Comparison of ENCODE assay signal across 16 cellular contexts in genomic region chr2:28871620-28872019, GRCh38. TPM values are rescaled to one million over a fixed set of nuclear protein-coding genes. Genes with fewer than 3 reads are reported as not detected.
DNase-seq lines count a peak whose midpoint lies in the region; ATAC-seq, FAIRE-seq and TF ChIP-seq lines count a peak whose summit lies in the region.
"Had no signal": no experiment of that assay in that cellular context is flagged by ENCODE, and none has a peak within 500 bp of the region (broad histone marks: within the 10 kb centered on the region; RNA-seq: fewer than 3 reads in every experiment).

No MANE protein-coding gene starts in this region.

- TF ChIP-seq RAD21 in HepG2 (CRISPR knock-in tag; IDR thresholded peaks at IDR 0.05) (no peak), K562 (CRISPR knock-in tag; conservative IDR thresholded peaks at IDR 0.05 in 1 of 2, IDR thresholded peaks at IDR 0.05 in 1 of 2) (no peak)

- TF ChIP-seq POLR2A in HepG2 (IDR thresholded peaks at IDR 0.05; ENCODE audit: insufficient read depth in 1 of 2, low read depth in 2 of 2, low read length in 2 of 2) (no peak), right lobe of liver (IDR thresholded peaks at IDR 0.05) (no peak), K562 (conservative IDR thresholded peaks at IDR 0.05) (no peak)

- H3K36me3 ChIP-seq in HepG2 (replicated peaks in 1 of 2; ENCODE audit: control insufficient read depth in 1 of 2, insufficient read depth in 2 of 2, low read length in 2 of 2) (peaks cover 0 to 9% of the 10 kb centered on the region in 2 experiments; a peak in 1 of 5 replicates), right lobe of liver (no peaks in the 10 kb centered on the region), K562 (ENCODE audit: control insufficient read depth, insufficient read depth, low read length) (peaks cover 6% of the 10 kb centered on the region; the same call in 2 of the 3 replicates)

- H3K27ac ChIP-seq in HepG2 (ENCODE audit: extremely low read length, insufficient read depth, low read length), result peak overlapping the region; percentile 73
- no peak overlapping the region for H3K27ac ChIP-seq in right lobe of liver
- no peak overlapping the region for H3K27ac ChIP-seq in K562 (ENCODE audit: extremely low read depth, low read depth, low read length)

- H3K79me2 ChIP-seq in HepG2 (ENCODE audit: insufficient read depth, low read length) (peaks cover 32% of the 10 kb centered on the region), K562 (ENCODE audit: control insufficient read depth, insufficient read depth, low read length) (peaks cover 41% of the 10 kb centered on the region)

- H3K4me1 Mint-ChIP-seq in type B pancreatic cell (ENCODE audit: unreplicated experiment), result peaks cover 22% of the 10 kb centered on the region

- BruUV-seq in HepG2 (replicated peaks; lab: Mats Ljungman, UMichigan) (no TSS peak), K562 (replicated peaks; lab: Mats Ljungman, UMichigan) (no TSS peak)

- H3K9me1 ChIP-seq in K562 (ENCODE audit: control insufficient read depth, insufficient read depth, low read length), result no peaks in the 10 kb centered on the region

- peaks cover 52% of the 10 kb centered on the region for H3K4me1 ChIP-seq in HepG2 (ENCODE audit: insufficient read depth, low read length)
- peaks cover 0 to 23% (median 9%) of the 10 kb centered on the region in 4 donors for H3K4me1 ChIP-seq in right lobe of liver
- H3K4me1 ChIP-seq in K562 (replicated peaks in 1 of 2; ENCODE audit: control insufficient read depth in 2 of 2, insufficient read depth in 2 of 2, low read length in 2 of 2), result peaks cover 4 to 12% of the 10 kb centered on the region in 2 experiments; a peak in 4 of 5 replicates

- H3K27me3 ChIP-seq in HepG2 (ENCODE audit: control insufficient read depth in 1 of 2, insufficient read depth in 2 of 2, low read length in 2 of 2), result no peaks in the 10 kb centered on the region; a peak in 1 of 5 replicates
- no peaks in the 10 kb centered on the region for H3K27me3 ChIP-seq in right lobe of liver
- H3K27me3 ChIP-seq in K562 (ENCODE audit: control insufficient read depth in 2 of 2, insufficient read depth in 2 of 2, low read length in 2 of 2), result no peaks in the 10 kb centered on the region; a peak in 1 of 5 replicates
- H3K27me3 ChIP-seq: BLaER1 had no signal

- no peaks in the 10 kb centered on the region for H3K36me3 Mint-ChIP-seq in type B pancreatic cell

- H4K20me1 ChIP-seq in HepG2 (ENCODE audit: insufficient read depth, low read length), result no peaks in the 10 kb centered on the region
- H4K20me1 ChIP-seq in K562 (replicated peaks; ENCODE audit: control insufficient read depth, insufficient read depth, low read length), result no peaks in the 10 kb centered on the region

- no peak overlapping the region for H3K27ac Mint-ChIP-seq in type B pancreatic cell

- H3K4me3 Mint-ChIP-seq in type B pancreatic cell, result peak overlapping the region; percentile 97

- H3K4me2 ChIP-seq in HepG2 (ENCODE audit: low read depth, low read length) (peak overlapping the region; percentile 81), K562 (ENCODE audit: insufficient read depth, low read length) (no peak overlapping the region)

- intact Hi-C loops in HepG2 (cut with micrococcal nuclease; ENCODE audit: unreplicated experiment), result no loop called here
- intact Hi-C loops in right lobe of liver (cut with DNase I), result no loop called here
- intact Hi-C loops in K562 (cut with micrococcal nuclease), result loop anchor here (2.0 kb wide), 1 partner anchor 23 kb away; the partner anchor contains the start of gene WDR43

- H3K9me3 Mint-ChIP-seq in type B pancreatic cell, result no peaks in the 10 kb centered on the region

- FAIRE-seq in HepG2 (lab: Jason Lieb, UNC) (peak; percentile 43), K562 (lab: Jason Lieb, UNC) (no peak)
- FAIRE-seq: RCC 7860 had no signal

- H3K9ac ChIP-seq in HepG2 (ENCODE audit: insufficient read depth, low read depth, low read length), result no peak overlapping the region
- no peak overlapping the region for H3K9ac ChIP-seq in K562 (ENCODE audit: insufficient read depth in 1 of 2, low read depth in 2 of 2, low read length in 2 of 2)

- ATAC-seq in HepG2 (peak; percentile 40), right lobe of liver (no peak), K562 (no peak), HG03139 (IDR thresholded peaks at IDR 0.05; ENCODE audit: unreplicated experiment) (no peak)

- no peak for TF ChIP-seq EP300 in HepG2 (IDR thresholded peaks at IDR 0.05; ENCODE audit: low read depth in 2 of 2, low read length in 2 of 2)
- no peak for TF ChIP-seq EP300 in HepG2 (CRISPR knock-in tag; IDR thresholded peaks at IDR 0.05; ENCODE audit: borderline replicate concordance)
- TF ChIP-seq EP300 in K562 (IDR thresholded peaks at IDR 0.05; ENCODE audit: low read length), result no peak

- peaks cover 21% of the 10 kb centered on the region for H3K27me3 Mint-ChIP-seq in type B pancreatic cell

- 0 out of 6 replicates have a peak overlapping the region, but pooled peaks of 1 of the 3 experiments have one; percentile 14 for H3K4me3 ChIP-seq in HepG2 (replicated peaks in 1 of 3; ENCODE audit: insufficient read depth in 1 of 3, low read depth in 2 of 3, low read length in 3 of 3)
- H3K4me3 ChIP-seq in right lobe of liver, result no peak overlapping the region
- H3K4me3 ChIP-seq in K562, result no peak overlapping the region

- 23% methylated on average over 3 of the region's 3 CpGs for WGBS in HepG2 (ENCODE audit: low lambda C conversion rate)
- WGBS in right lobe of liver (ENCODE audit: insufficient coverage, low coverage, low lambda C conversion rate, missing lambda C conversion rate), result 45% methylated on average over 3 of the region's 3 CpGs
- 56% methylated on average over 2 of the region's 3 CpGs for WGBS in K562 (ENCODE audit: insufficient coverage, low coverage, missing lambda C conversion rate)

- H2AFZ ChIP-seq in HepG2 (ENCODE audit: low read length), result peak overlapping the region; percentile 20
- H2AFZ ChIP-seq in K562 (ENCODE audit: low read depth, low read length), result peak overlapping the region; percentile 98; the same call in 1 of the 2 replicates

- TF ChIP-seq CTCF in HepG2 (CRISPR knock-in tag; IDR thresholded peaks at IDR 0.05) (no peak), right lobe of liver (IDR thresholded peaks at IDR 0.05) (no peak), K562 (IDR thresholded peaks at IDR 0.05 in 2 of 3, conservative IDR thresholded peaks at IDR 0.05 in 1 of 3; ENCODE audit: insufficient read depth in 2 of 3, low read depth in 1 of 3, low read length in 3 of 3) (no peak), type B pancreatic cell (conservative IDR thresholded peaks at IDR 0.05) (no peak)

- H3K9me3 ChIP-seq in HepG2 (ENCODE audit: low read length) (no peaks in the 10 kb centered on the region), right lobe of liver (no peaks in the 10 kb centered on the region), K562 (replicated peaks; ENCODE audit: control insufficient read depth, insufficient read depth, low read depth, low read length) (no peaks in the 10 kb centered on the region)
- H3K9me3 ChIP-seq: BLaER1 had no signal

- in situ Hi-C loops in HepG2 (cut with HindIII; ENCODE audit: extremely low pct_ligation_motif_present, low pct_unique_long_range_greater_than_20kb) (no loop called here), K562 (cut with MboI) (no loop called here)

- DNase-seq in DMS53 (lab: John Stamatoyannopoulos, UW) (peak; percentile 10), DMS53 treated with DMSO at 0.1 percent for 48 hours (lab: John Stamatoyannopoulos, UW; ENCODE audit: unreplicated experiment) (no peak), HepG2 (ENCODE audit: low spot score) (peak; percentile 58), right lobe of liver (no peak), K562 (ENCODE audit: extremely low read depth in 1 of 4, low spot score in 3 of 4) (no peak), type B pancreatic cell (ENCODE audit: extremely low spot score, unreplicated experiment) (no peak), NCI-H748 (lab: John Stamatoyannopoulos, UW; ENCODE audit: unreplicated experiment) (no peak)
- DNase-seq: COR-L47, GDM1, NCI-H187 treated with DMSO at 0.1 percent for 48 hours, NCI-H446, NCI-H748 treated with DMSO at 0.1 percent for 48 hours, SHP77 had no signal

- POLR2A ChIA-PET in HepG2 (lab: Yijun Ruan, JAX), result interaction anchor here (0.6 kb wide), 1 partner anchor 23 kb away, joined by 3 read pairs; the partner anchor contains the start of gene WDR43
- POLR2A ChIA-PET in K562 (lab: Yijun Ruan, JAX), result interaction anchor here (1.7 kb wide), 1 partner anchor 7 kb away, joined by 8 read pairs; no protein-coding TSS in a partner anchor

- CTCF ChIA-PET in HepG2 (lab: Yijun Ruan, JAX; ENCODE audit: low intra/inter-chr PET ratio, low total read pairs), result no interaction called here
- CTCF ChIA-PET in K562 (lab: Yijun Ruan, JAX; ENCODE audit: low intra/inter-chr PET ratio), result no interaction called here

RNA-seq across cellular contexts. Expression of gene TRMT61B, which starts 1.5 kb away (rescaled TPM):
- total RNA-seq in HepG2 (2016; rRNA removed; fragmentation: Illumina TruSeq; extraction: Trizol) (23.5 and 29.7 TPM in 2 replicates), right lobe of liver (1 to 10 TPM; 6.4 to 9.5 (median 7.6) TPM), K562 (2014; rRNA removed) (13.7 and 19.2 TPM in 2 replicates), K562 (2014; rRNA removed; fragmentation: Illumina TruSeq; extraction: Trizol) (27.1 and 28.9 TPM in 2 replicates), K562 (2015; rRNA removed; fragmentation: Illumina TruSeq; extraction: Trizol) (22.3 and 22.9 TPM in 2 replicates), K562 (2021) (17.4 and 20.0 TPM in 2 replicates), type B pancreatic cell (ENCODE audit: low replicate concordance) (16.6 and 20.7 TPM in 2 replicates)
- 14.6 and 25.8 TPM in 2 replicates for total RNA-seq in HepG2 (2016; cell fraction: cytosol; rRNA removed; fragmentation: Illumina TruSeq; extraction: Trizol; ENCODE audit: low read depth)
- total RNA-seq in HepG2 (2016; cell fraction: insoluble cytoplasmic fraction; rRNA removed; fragmentation: Illumina TruSeq; extraction: Trizol), result 19.8 and 37.3 TPM in 2 replicates
- total RNA-seq in HepG2 (2016; cell fraction: membrane; rRNA removed; fragmentation: Illumina TruSeq; extraction: Trizol), result 11.6 and 17.0 TPM in 2 replicates
- total RNA-seq in HepG2 (2016; cell fraction: nucleus; rRNA removed; fragmentation: Illumina TruSeq; extraction: Trizol), result 18.5 and 19.2 TPM in 2 replicates
- polyA plus RNA-seq in HepG2 (2011; rRNA removed) (15.3 and 19.7 TPM in 2 replicates), K562 (2011; rRNA removed) (22.8 and 28.3 TPM in 2 replicates), K562 (2014; fragmentation: Illumina TruSeq; extraction: Trizol) (18.8 and 19.5 TPM in 2 replicates), K562 (2014; fragmentation: Nextera tagmentation; extraction: Ambion mirVana) (10 to 100 TPM; 16.7 to 26.8 TPM), K562 (2014; rRNA removed) (13.2 and 21.4 TPM in 2 replicates)
- polyA plus RNA-seq in HepG2 (2011; cell fraction: cytosol; rRNA removed), result 8.7 and 11.6 TPM in 2 replicates
- 13.3 and 14.3 TPM in 2 replicates for polyA plus RNA-seq in HepG2 (2011; cell fraction: nucleus; rRNA removed)
- polyA plus RNA-seq in HepG2 (2012), result 18.4 and 19.0 TPM in 2 replicates
- 3.4 and 3.7 TPM in 2 replicates for polyA plus RNA-seq in HepG2 (2016; cell fraction: cytosol; fragmentation: Illumina TruSeq; extraction: Trizol; ENCODE audit: low read depth)
- polyA plus RNA-seq in HepG2 (2016; cell fraction: insoluble cytoplasmic fraction; fragmentation: Illumina TruSeq; extraction: Trizol; ENCODE audit: low read depth), result 36.4 and 36.6 TPM in 2 replicates
- polyA plus RNA-seq in HepG2 (2016; cell fraction: membrane; fragmentation: Illumina TruSeq; extraction: Trizol; ENCODE audit: low read depth), result 7.8 and 8.1 TPM in 2 replicates
- 38.0 and 40.7 TPM in 2 replicates for polyA plus RNA-seq in HepG2 (2016; cell fraction: nucleus; fragmentation: Illumina TruSeq; extraction: Trizol; ENCODE audit: insufficient read depth, low read depth)
- polyA minus RNA-seq in HepG2 (2011; rRNA and poly(A)+ RNA removed; ENCODE audit: low replicate concordance), result 8.9 and 10.3 TPM in 2 replicates
- polyA minus RNA-seq in HepG2 (2011; cell fraction: cytosol; rRNA and poly(A)+ RNA removed), result 8.7 and 13.5 TPM in 2 replicates
- polyA minus RNA-seq in HepG2 (2011; cell fraction: nucleus; rRNA and poly(A)+ RNA removed), result 20.9 and 25.7 TPM in 2 replicates
- total RNA-seq in K562 (2011; cell fraction: chromatin; rRNA removed; ENCODE audit: low replicate concordance), result 18.5 and 29.3 TPM in 2 replicates
- total RNA-seq in K562 (2011; cell fraction: nucleolus; rRNA removed), result 13.6 and 14.7 TPM in 2 replicates
- total RNA-seq in K562 (2011; cell fraction: nucleoplasm; rRNA removed), result 16.7 and 19.5 TPM in 2 replicates
- 6.7 and 8.6 TPM in 2 replicates for polyA plus RNA-seq in K562 (2011; cell fraction: cytosol; rRNA removed)
- polyA plus RNA-seq in K562 (2011; cell fraction: nucleus; rRNA removed), result 10.1 and 13.5 TPM in 2 replicates
- polyA plus RNA-seq in K562 (2012), result 16.7 and 18.3 TPM in 2 replicates
- polyA minus RNA-seq in K562 (2011; rRNA and poly(A)+ RNA removed), result 11.7 and 13.1 TPM in 2 replicates
- polyA minus RNA-seq in K562 (2011; cell fraction: cytosol; rRNA and poly(A)+ RNA removed), result 5.9 and 7.9 TPM in 2 replicates
- polyA minus RNA-seq in K562 (2011; cell fraction: nucleus; rRNA and poly(A)+ RNA removed), result 10.2 and 13.2 TPM in 2 replicates

RNA-seq across cellular contexts. Expression of gene WDR43, which starts 22.8 kb away (rescaled TPM):
- total RNA-seq in HepG2 (2016; rRNA removed; fragmentation: Illumina TruSeq; extraction: Trizol) (167 and 253 TPM in 2 replicates), right lobe of liver (10 to 100 TPM; 17.9 to 23.8 (median 22.5) TPM), K562 (2014; rRNA removed) (105 and 106 TPM in 2 replicates), K562 (2014; rRNA removed; fragmentation: Illumina TruSeq; extraction: Trizol) (134 and 161 TPM in 2 replicates), K562 (2015; rRNA removed; fragmentation: Illumina TruSeq; extraction: Trizol) (144 and 149 TPM in 2 replicates), K562 (2021) (105 and 107 TPM in 2 replicates), type B pancreatic cell (ENCODE audit: low replicate concordance) (57.0 and 66.9 TPM in 2 replicates)
- 59.9 and 79.6 TPM in 2 replicates for total RNA-seq in HepG2 (2016; cell fraction: cytosol; rRNA removed; fragmentation: Illumina TruSeq; extraction: Trizol; ENCODE audit: low read depth)
- 172 and 225 TPM in 2 replicates for total RNA-seq in HepG2 (2016; cell fraction: insoluble cytoplasmic fraction; rRNA removed; fragmentation: Illumina TruSeq; extraction: Trizol)
- 56.9 and 74.1 TPM in 2 replicates for total RNA-seq in HepG2 (2016; cell fraction: membrane; rRNA removed; fragmentation: Illumina TruSeq; extraction: Trizol)
- total RNA-seq in HepG2 (2016; cell fraction: nucleus; rRNA removed; fragmentation: Illumina TruSeq; extraction: Trizol), result 121 and 138 TPM in 2 replicates
- polyA plus RNA-seq in HepG2 (2011; rRNA removed) (88.9 and 121 TPM in 2 replicates), K562 (2011; rRNA removed) (147 and 197 TPM in 2 replicates), K562 (2014; fragmentation: Illumina TruSeq; extraction: Trizol) (77.9 and 83.1 TPM in 2 replicates), K562 (2014; fragmentation: Nextera tagmentation; extraction: Ambion mirVana) (10 to 100 TPM; 34.6 to 39.2 TPM), K562 (2014; rRNA removed) (53.6 and 58.3 TPM in 2 replicates)
- 39.8 and 64.9 TPM in 2 replicates for polyA plus RNA-seq in HepG2 (2011; cell fraction: cytosol; rRNA removed)
- 67.2 and 70.8 TPM in 2 replicates for polyA plus RNA-seq in HepG2 (2011; cell fraction: nucleus; rRNA removed)
- 60.3 and 80.3 TPM in 2 replicates for polyA plus RNA-seq in HepG2 (2012)
- 9.5 and 10.8 TPM in 2 replicates for polyA plus RNA-seq in HepG2 (2016; cell fraction: cytosol; fragmentation: Illumina TruSeq; extraction: Trizol; ENCODE audit: low read depth)
- 143 and 154 TPM in 2 replicates for polyA plus RNA-seq in HepG2 (2016; cell fraction: insoluble cytoplasmic fraction; fragmentation: Illumina TruSeq; extraction: Trizol; ENCODE audit: low read depth)
- polyA plus RNA-seq in HepG2 (2016; cell fraction: membrane; fragmentation: Illumina TruSeq; extraction: Trizol; ENCODE audit: low read depth), result 17.2 and 23.0 TPM in 2 replicates
- 126 and 131 TPM in 2 replicates for polyA plus RNA-seq in HepG2 (2016; cell fraction: nucleus; fragmentation: Illumina TruSeq; extraction: Trizol; ENCODE audit: insufficient read depth, low read depth)
- polyA minus RNA-seq in HepG2 (2011; rRNA and poly(A)+ RNA removed; ENCODE audit: low replicate concordance), result 88.1 and 150 TPM in 2 replicates
- 100 and 113 TPM in 2 replicates for polyA minus RNA-seq in HepG2 (2011; cell fraction: cytosol; rRNA and poly(A)+ RNA removed)
- 160 and 248 TPM in 2 replicates for polyA minus RNA-seq in HepG2 (2011; cell fraction: nucleus; rRNA and poly(A)+ RNA removed)
- total RNA-seq in K562 (2011; cell fraction: chromatin; rRNA removed; ENCODE audit: low replicate concordance), result 135 and 262 TPM in 2 replicates
- 43.0 and 47.1 TPM in 2 replicates for total RNA-seq in K562 (2011; cell fraction: nucleolus; rRNA removed)
- 83.1 and 84.3 TPM in 2 replicates for total RNA-seq in K562 (2011; cell fraction: nucleoplasm; rRNA removed)
- 38.2 and 53.2 TPM in 2 replicates for polyA plus RNA-seq in K562 (2011; cell fraction: cytosol; rRNA removed)
- 67.5 and 86.6 TPM in 2 replicates for polyA plus RNA-seq in K562 (2011; cell fraction: nucleus; rRNA removed)
- polyA plus RNA-seq in K562 (2012), result 31.9 and 60.1 TPM in 2 replicates
- polyA minus RNA-seq in K562 (2011; rRNA and poly(A)+ RNA removed), result 600 and 656 TPM in 2 replicates
- 95.2 and 128 TPM in 2 replicates for polyA minus RNA-seq in K562 (2011; cell fraction: cytosol; rRNA and poly(A)+ RNA removed)
- 61.4 and 133 TPM in 2 replicates for polyA minus RNA-seq in K562 (2011; cell fraction: nucleus; rRNA and poly(A)+ RNA removed)

Comparison
In these comparisons a context has a peak if more than half of its experiments do, and no peak if none do; other contexts are left out.
1. DNase-seq: peak in DMS53 (single experiment) and HepG2 (single experiment); none in DMS53 treated with DMSO at 0.1 percent for 48 hours (single experiment), right lobe of liver (0 of 3), K562 (0 of 4), type B pancreatic cell (single experiment) and NCI-H748 (single experiment).